21 cellular contexts compared by ENCODE assay signal in genomic region chr17:82782657-82783207, GRCh38. TPM values are rescaled to one million over a fixed set of nuclear protein-coding genes. Genes with fewer than 3 reads are reported as not detected.
DNase-seq lines count a peak whose midpoint lies in the region; ATAC-seq, FAIRE-seq and TF ChIP-seq lines count a peak whose summit lies in the region.
"Had no signal": no experiment of that assay in that cellular context is flagged by ENCODE, and none has a peak within 500 bp of the region (broad histone marks: within the 10 kb centered on the region; RNA-seq: fewer than 3 reads in every experiment).

No MANE protein-coding gene starts in this region.

- intact Hi-C loops in HepG2 (cut with micrococcal nuclease; ENCODE audit: unreplicated experiment) = no loop called here

- POLR2A ChIA-PET in WTC11 (lab: Charles Lee) = interaction anchor here (0.7 kb wide), 1 partner anchor 43 kb away, joined by 4 read pairs; no protein-coding TSS in a partner anchor
- POLR2A ChIA-PET in HepG2 (lab: Yijun Ruan, JAX) = no interaction called here

- DNase-seq in activated gamma-delta T cell (lab: John Stamatoyannopoulos, UW) (peak; percentile 26), activated gamma-delta T cell treated with Interleukin-2 at 50 U/mL for 16 hours (no peak), WTC11 (ENCODE audit: low spot score) (no peak), HepG2 (ENCODE audit: low spot score) (no peak), SJCRH30 (no peak), DMS153 (lab: John Stamatoyannopoulos, UW) (no peak), NCI-H510A (lab: John Stamatoyannopoulos, UW) (no peak)
- DNase-seq in stimulated activated effector memory CD8-positive, alpha-beta T cell treated with anti-CD3 and anti-CD28 coated beads, Interleukin-12 subunit alpha, Interleukin-12 subunit beta, amount 100 ng/mL, for 72 hours (ENCODE audit: low spot score in 2 of 2) = no peak
- DNase-seq: activated CD4-positive, CD25-positive, alpha-beta regulatory T cell; activated naive CD4-positive, alpha-beta T cell treated with anti-CD3 and anti-CD28 coated beads for 36 hours; CD4-positive, alpha-beta memory T cell; effector memory CD4-positive, alpha-beta T cell; MG63; PC-9; retina; stimulated activated CD4-positive, alpha-beta T cell treated with anti-CD3 and anti-CD28 coated beads, Interleukin-2, amount 100 ng/mL, for 24 hours had no signal

- H3K27ac ChIP-seq in HepG2 (ENCODE audit: extremely low read length, insufficient read depth, low read length) (no peak overlapping the region), SJCRH30 (no peak overlapping the region)
- H3K27ac ChIP-seq: breast epithelium, PC-9 had no signal

- H3K4me3 ChIP-seq in HepG2 (replicated peaks in 1 of 3; ENCODE audit: insufficient read depth in 1 of 3, low read depth in 2 of 3, low read length in 3 of 3) (no peak overlapping the region), SJCRH30 (no peak overlapping the region)
- H3K4me3 ChIP-seq: breast epithelium, MG63, PC-9 had no signal

- no peak for TF ChIP-seq CTCF in WTC11 (IDR thresholded peaks at IDR 0.05)
- no peak for TF ChIP-seq CTCF in HepG2 (CRISPR knock-in tag; IDR thresholded peaks at IDR 0.05)

- H3K4me1 ChIP-seq in HepG2 (ENCODE audit: insufficient read depth, low read length) (no peaks in the 10 kb centered on the region), SJCRH30 (no peaks in the 10 kb centered on the region)
- H3K4me1 ChIP-seq: breast epithelium had no signal

- no peak for TF ChIP-seq POLR2A in HepG2 (IDR thresholded peaks at IDR 0.05; ENCODE audit: insufficient read depth in 1 of 2, low read depth in 2 of 2, low read length in 2 of 2)

- no peak overlapping the region for H2AFZ ChIP-seq in HepG2 (ENCODE audit: low read length)
- H2AFZ ChIP-seq: PC-9 had no signal

- no peak overlapping the region for H3K4me2 ChIP-seq in HepG2 (ENCODE audit: low read depth, low read length)

- no peaks in the 10 kb centered on the region for H3K9me3 Mint-ChIP-seq in WTC11
- H3K9me3 Mint-ChIP-seq in stimulated activated effector memory CD8-positive, alpha-beta T cell treated with anti-CD3 and anti-CD28 coated beads, Interleukin-12 subunit alpha, Interleukin-12 subunit beta, amount 100 ng/mL, for 72 hours = no peaks in the 10 kb centered on the region
- H3K9me3 Mint-ChIP-seq: activated naive CD4-positive, alpha-beta T cell treated with anti-CD3 and anti-CD28 coated beads for 36 hours; CD4-positive, alpha-beta memory T cell had no signal

- H3K4me1 Mint-ChIP-seq in WTC11 = peaks cover 5% of the 10 kb centered on the region
- peaks cover 8% of the 10 kb centered on the region for H3K4me1 Mint-ChIP-seq in stimulated activated effector memory CD8-positive, alpha-beta T cell treated with anti-CD3 and anti-CD28 coated beads, Interleukin-12 subunit alpha, Interleukin-12 subunit beta, amount 100 ng/mL, for 72 hours

- CTCF ChIA-PET in WTC11 (lab: Charles Lee) (interaction anchor here (0.9 to 1.9 kb wide), 6 partner anchors 22 to 135 kb away, joined by 3 to 17 read pairs (median 6); no protein-coding TSS in a partner anchor), HepG2 (lab: Yijun Ruan, JAX; ENCODE audit: low intra/inter-chr PET ratio, low total read pairs) (interaction anchor here (1.7 to 2.6 kb wide), 3 partner anchors 131 to 423 kb away, joined by 16 to 21 read pairs (median 17); no protein-coding TSS in a partner anchor)

- peak overlapping the region; percentile 65; the same call in 1 of the 2 replicates for H3K27ac Mint-ChIP-seq in WTC11
- peak overlapping the region; percentile 88 for H3K27ac Mint-ChIP-seq in stimulated activated effector memory CD8-positive, alpha-beta T cell treated with anti-CD3 and anti-CD28 coated beads, Interleukin-12 subunit alpha, Interleukin-12 subunit beta, amount 100 ng/mL, for 72 hours
- H3K27ac Mint-ChIP-seq: activated naive CD4-positive, alpha-beta T cell treated with anti-CD3 and anti-CD28 coated beads for 36 hours had no signal

- no peaks in the 10 kb centered on the region for H3K79me2 ChIP-seq in HepG2 (ENCODE audit: insufficient read depth, low read length)

- TF ChIP-seq RAD21 in HepG2 (CRISPR knock-in tag; IDR thresholded peaks at IDR 0.05) = no peak

- no peaks in the 10 kb centered on the region for H3K9me3 ChIP-seq in HepG2 (ENCODE audit: low read length)
- H3K9me3 ChIP-seq in SJCRH30 (replicated peaks) = no peaks in the 10 kb centered on the region
- H3K9me3 ChIP-seq: breast epithelium, MG63 had no signal

- no peaks in the 10 kb centered on the region for H3K27me3 Mint-ChIP-seq in WTC11 (ENCODE audit: low read depth)
- H3K27me3 Mint-ChIP-seq: CD4-positive, alpha-beta memory T cell had no signal

- no peak overlapping the region for H3K4me3 Mint-ChIP-seq in WTC11
- peak overlapping the region; percentile 57 for H3K4me3 Mint-ChIP-seq in stimulated activated effector memory CD8-positive, alpha-beta T cell treated with anti-CD3 and anti-CD28 coated beads, Interleukin-12 subunit alpha, Interleukin-12 subunit beta, amount 100 ng/mL, for 72 hours
- H3K4me3 Mint-ChIP-seq: activated naive CD4-positive, alpha-beta T cell treated with anti-CD3 and anti-CD28 coated beads for 36 hours had no signal

- ATAC-seq in WTC11 = no peak
- ATAC-seq in HepG2 = no peak
- ATAC-seq in stimulated activated effector memory CD8-positive, alpha-beta T cell treated with anti-CD3 and anti-CD28 coated beads, Interleukin-12 subunit alpha, Interleukin-12 subunit beta, amount 100 ng/mL, for 72 hours = no peak

- H3K36me3 Mint-ChIP-seq in WTC11 = peaks cover 30% of the 10 kb centered on the region
- peaks cover 16% of the 10 kb centered on the region for H3K36me3 Mint-ChIP-seq in stimulated activated effector memory CD8-positive, alpha-beta T cell treated with anti-CD3 and anti-CD28 coated beads, Interleukin-12 subunit alpha, Interleukin-12 subunit beta, amount 100 ng/mL, for 72 hours

- H3K27me3 ChIP-seq in HepG2 (ENCODE audit: control insufficient read depth in 1 of 2, insufficient read depth in 2 of 2, low read length in 2 of 2) (no peaks in the 10 kb centered on the region), SJCRH30 (no peaks in the 10 kb centered on the region)
- H3K27me3 ChIP-seq: breast epithelium, MG63 had no signal

- no TSS peak for BruUV-seq in HepG2 (replicated peaks; lab: Mats Ljungman, UMichigan)

- no peak for FAIRE-seq in HepG2 (lab: Jason Lieb, UNC)
- FAIRE-seq: A204.1, H1 had no signal

- in situ Hi-C loops in HepG2 (cut with HindIII; ENCODE audit: extremely low pct_ligation_motif_present, low pct_unique_long_range_greater_than_20kb) = loop anchor here (5.0 kb wide), 1 partner anchor 145 kb away; no protein-coding TSS in a partner anchor

- TF ChIP-seq EP300 in HepG2 (IDR thresholded peaks at IDR 0.05; ENCODE audit: low read depth in 2 of 2, low read length in 2 of 2) (no peak), HepG2 (CRISPR knock-in tag; IDR thresholded peaks at IDR 0.05; ENCODE audit: borderline replicate concordance) (no peak)

- H4K20me1 ChIP-seq in HepG2 (ENCODE audit: insufficient read depth, low read length) = no peaks in the 10 kb centered on the region

- no peak overlapping the region for H3K9ac ChIP-seq in HepG2 (ENCODE audit: insufficient read depth, low read depth, low read length)

- WGBS in HepG2 (ENCODE audit: low lambda C conversion rate) = 96% methylated on average over 42 of the region's 42 CpGs

- H3K36me3 ChIP-seq in HepG2 (replicated peaks in 1 of 2; ENCODE audit: control insufficient read depth in 1 of 2, insufficient read depth in 2 of 2, low read length in 2 of 2) (peaks cover 17 to 34% of the 10 kb centered on the region in 2 experiments; a peak in 4 of 5 replicates), SJCRH30 (peaks cover 43% of the 10 kb centered on the region)
- H3K36me3 ChIP-seq: breast epithelium had no signal

RNA-seq across cellular contexts. Expression of gene TBCD, which starts 30.9 kb away (rescaled TPM):
- total RNA-seq in WTC11 (2021) (170 to 176 TPM (median 173 TPM) in 3 replicates), HepG2 (2016; rRNA removed; fragmentation: Illumina TruSeq; extraction: Trizol) (33.9 and 49.6 TPM in 2 replicates)
- total RNA-seq in HepG2 (2016; cell fraction: cytosol; rRNA removed; fragmentation: Illumina TruSeq; extraction: Trizol; ENCODE audit: low read depth) = 98.6 and 103 TPM in 2 replicates
- 32.6 and 40.4 TPM in 2 replicates for total RNA-seq in HepG2 (2016; cell fraction: insoluble cytoplasmic fraction; rRNA removed; fragmentation: Illumina TruSeq; extraction: Trizol)
- total RNA-seq in HepG2 (2016; cell fraction: membrane; rRNA removed; fragmentation: Illumina TruSeq; extraction: Trizol) = 28.6 and 30.6 TPM in 2 replicates
- 44.9 and 51.2 TPM in 2 replicates for total RNA-seq in HepG2 (2016; cell fraction: nucleus; rRNA removed; fragmentation: Illumina TruSeq; extraction: Trizol)
- polyA plus RNA-seq in HepG2 (2011; rRNA removed) = 54.8 and 58.7 TPM in 2 replicates
- 29.1 and 46.9 TPM in 2 replicates for polyA plus RNA-seq in HepG2 (2011; cell fraction: cytosol; rRNA removed)
- 327 and 449 TPM in 2 replicates for polyA plus RNA-seq in HepG2 (2011; cell fraction: nucleus; rRNA removed)
- 37.3 and 41.7 TPM in 2 replicates for polyA plus RNA-seq in HepG2 (2012)
- 3.7 and 4.9 TPM in 2 replicates for polyA plus RNA-seq in HepG2 (2016; cell fraction: cytosol; fragmentation: Illumina TruSeq; extraction: Trizol; ENCODE audit: low read depth)
- 39.7 and 51.2 TPM in 2 replicates for polyA plus RNA-seq in HepG2 (2016; cell fraction: insoluble cytoplasmic fraction; fragmentation: Illumina TruSeq; extraction: Trizol; ENCODE audit: low read depth)
- polyA plus RNA-seq in HepG2 (2016; cell fraction: membrane; fragmentation: Illumina TruSeq; extraction: Trizol; ENCODE audit: low read depth) = 5.6 and 6.8 TPM in 2 replicates
- 140 and 151 TPM in 2 replicates for polyA plus RNA-seq in HepG2 (2016; cell fraction: nucleus; fragmentation: Illumina TruSeq; extraction: Trizol; ENCODE audit: insufficient read depth, low read depth)
- 67.0 and 125 TPM in 2 replicates for polyA minus RNA-seq in HepG2 (2011; rRNA and poly(A)+ RNA removed; ENCODE audit: low replicate concordance)
- 38.0 and 45.2 TPM in 2 replicates for polyA minus RNA-seq in HepG2 (2011; cell fraction: cytosol; rRNA and poly(A)+ RNA removed)
- polyA minus RNA-seq in HepG2 (2011; cell fraction: nucleus; rRNA and poly(A)+ RNA removed) = 51.1 and 51.6 TPM in 2 replicates
- total RNA-seq in SJCRH30 (2014; rRNA removed; shearing (Covaris generic)) = 172 and 181 TPM in 2 replicates

RNA-seq across cellular contexts. Expression of gene FN3K, which starts 47.3 kb away (rescaled TPM):
- 19.3 to 23.6 TPM (median 21.2 TPM) in 3 replicates for total RNA-seq in WTC11 (2021)
- total RNA-seq in HepG2 (2016; rRNA removed; fragmentation: Illumina TruSeq; extraction: Trizol) = 12.2 and 22.0 TPM in 2 replicates
- 9.6 and 10.3 TPM in 2 replicates for total RNA-seq in HepG2 (2016; cell fraction: cytosol; rRNA removed; fragmentation: Illumina TruSeq; extraction: Trizol; ENCODE audit: low read depth)
- 12.7 and 23.9 TPM in 2 replicates for total RNA-seq in HepG2 (2016; cell fraction: insoluble cytoplasmic fraction; rRNA removed; fragmentation: Illumina TruSeq; extraction: Trizol)
- total RNA-seq in HepG2 (2016; cell fraction: membrane; rRNA removed; fragmentation: Illumina TruSeq; extraction: Trizol) = 17.0 and 17.4 TPM in 2 replicates
- total RNA-seq in HepG2 (2016; cell fraction: nucleus; rRNA removed; fragmentation: Illumina TruSeq; extraction: Trizol) = 29.1 and 32.3 TPM in 2 replicates
- 3.5 and 5.7 TPM in 2 replicates for polyA plus RNA-seq in HepG2 (2011; rRNA removed)
- 1.9 and 2.0 TPM in 2 replicates for polyA plus RNA-seq in HepG2 (2011; cell fraction: cytosol; rRNA removed)
- 27.8 and 27.9 TPM in 2 replicates for polyA plus RNA-seq in HepG2 (2011; cell fraction: nucleus; rRNA removed)
- polyA plus RNA-seq in HepG2 (2012) = 48.6 and 58.1 TPM in 2 replicates
- polyA plus RNA-seq in HepG2 (2016; cell fraction: cytosol; fragmentation: Illumina TruSeq; extraction: Trizol; ENCODE audit: low read depth) = 21.3 and 21.5 TPM in 2 replicates
- polyA plus RNA-seq in HepG2 (2016; cell fraction: insoluble cytoplasmic fraction; fragmentation: Illumina TruSeq; extraction: Trizol; ENCODE audit: low read depth) = 52.3 and 61.0 TPM in 2 replicates
- 23.7 and 26.9 TPM in 2 replicates for polyA plus RNA-seq in HepG2 (2016; cell fraction: membrane; fragmentation: Illumina TruSeq; extraction: Trizol; ENCODE audit: low read depth)
- polyA plus RNA-seq in HepG2 (2016; cell fraction: nucleus; fragmentation: Illumina TruSeq; extraction: Trizol; ENCODE audit: insufficient read depth, low read depth) = 78.1 and 80.9 TPM in 2 replicates
- polyA minus RNA-seq in HepG2 (2011; rRNA and poly(A)+ RNA removed; ENCODE audit: low replicate concordance) = 1.6 and 9.2 TPM in 2 replicates
- polyA minus RNA-seq in HepG2 (2011; cell fraction: cytosol; rRNA and poly(A)+ RNA removed) = 17.1 and 26.0 TPM in 2 replicates
- polyA minus RNA-seq in HepG2 (2011; cell fraction: nucleus; rRNA and poly(A)+ RNA removed) = 24.3 and 29.1 TPM in 2 replicates
- 0.79 and 2.1 TPM in 2 replicates for total RNA-seq in SJCRH30 (2014; rRNA removed; shearing (Covaris generic))

RNA-seq across cellular contexts. Expression of gene ZNF750, which starts 57.1 kb away (rescaled TPM):
- 0.04 to 0.07 TPM in 2 of 3 replicates, not detected in the other for total RNA-seq in WTC11 (2021)
- total RNA-seq in HepG2 (2016; rRNA removed; fragmentation: Illumina TruSeq; extraction: Trizol) = not detected in 2 replicates
- not detected in 2 replicates for total RNA-seq in HepG2 (2016; cell fraction: cytosol; rRNA removed; fragmentation: Illumina TruSeq; extraction: Trizol; ENCODE audit: low read depth)
- total RNA-seq in HepG2 (2016; cell fraction: insoluble cytoplasmic fraction; rRNA removed; fragmentation: Illumina TruSeq; extraction: Trizol) = not detected in 2 replicates
- not detected in 2 replicates for total RNA-seq in HepG2 (2016; cell fraction: membrane; rRNA removed; fragmentation: Illumina TruSeq; extraction: Trizol)
- not detected in 2 replicates for total RNA-seq in HepG2 (2016; cell fraction: nucleus; rRNA removed; fragmentation: Illumina TruSeq; extraction: Trizol)
- polyA plus RNA-seq in HepG2 (2011; rRNA removed) = not detected in 2 replicates
- not detected in 2 replicates for polyA plus RNA-seq in HepG2 (2011; cell fraction: cytosol; rRNA removed)
- polyA plus RNA-seq in HepG2 (2011; cell fraction: nucleus; rRNA removed) = not detected in 2 replicates
- 0.03 and 0.05 TPM in 2 replicates for polyA plus RNA-seq in HepG2 (2012)
- polyA plus RNA-seq in HepG2 (2016; cell fraction: cytosol; fragmentation: Illumina TruSeq; extraction: Trizol; ENCODE audit: low read depth) = not detected in 2 replicates
- polyA plus RNA-seq in HepG2 (2016; cell fraction: insoluble cytoplasmic fraction; fragmentation: Illumina TruSeq; extraction: Trizol; ENCODE audit: low read depth) = not detected in 2 replicates
- not detected in 2 replicates for polyA plus RNA-seq in HepG2 (2016; cell fraction: membrane; fragmentation: Illumina TruSeq; extraction: Trizol; ENCODE audit: low read depth)
- not detected in 2 replicates for polyA plus RNA-seq in HepG2 (2016; cell fraction: nucleus; fragmentation: Illumina TruSeq; extraction: Trizol; ENCODE audit: insufficient read depth, low read depth)
- not detected in 2 replicates for polyA minus RNA-seq in HepG2 (2011; rRNA and poly(A)+ RNA removed; ENCODE audit: low replicate concordance)
- polyA minus RNA-seq in HepG2 (2011; cell fraction: cytosol; rRNA and poly(A)+ RNA removed) = not detected in 2 replicates
- polyA minus RNA-seq in HepG2 (2011; cell fraction: nucleus; rRNA and poly(A)+ RNA removed) = not detected in 2 replicates
- total RNA-seq in SJCRH30 (2014; rRNA removed; shearing (Covaris generic)) = not detected in 2 replicates
- total RNA-seq: activated naive CD4-positive, alpha-beta T cell treated with anti-CD3 and anti-CD28 coated beads for 36 hours; CD4-positive, alpha-beta memory T cell; H1; liver; myocyte had no signal
- polyA plus RNA-seq: CD4-positive, alpha-beta memory T cell; H1 had no signal
